In the genomic region with DNA sequence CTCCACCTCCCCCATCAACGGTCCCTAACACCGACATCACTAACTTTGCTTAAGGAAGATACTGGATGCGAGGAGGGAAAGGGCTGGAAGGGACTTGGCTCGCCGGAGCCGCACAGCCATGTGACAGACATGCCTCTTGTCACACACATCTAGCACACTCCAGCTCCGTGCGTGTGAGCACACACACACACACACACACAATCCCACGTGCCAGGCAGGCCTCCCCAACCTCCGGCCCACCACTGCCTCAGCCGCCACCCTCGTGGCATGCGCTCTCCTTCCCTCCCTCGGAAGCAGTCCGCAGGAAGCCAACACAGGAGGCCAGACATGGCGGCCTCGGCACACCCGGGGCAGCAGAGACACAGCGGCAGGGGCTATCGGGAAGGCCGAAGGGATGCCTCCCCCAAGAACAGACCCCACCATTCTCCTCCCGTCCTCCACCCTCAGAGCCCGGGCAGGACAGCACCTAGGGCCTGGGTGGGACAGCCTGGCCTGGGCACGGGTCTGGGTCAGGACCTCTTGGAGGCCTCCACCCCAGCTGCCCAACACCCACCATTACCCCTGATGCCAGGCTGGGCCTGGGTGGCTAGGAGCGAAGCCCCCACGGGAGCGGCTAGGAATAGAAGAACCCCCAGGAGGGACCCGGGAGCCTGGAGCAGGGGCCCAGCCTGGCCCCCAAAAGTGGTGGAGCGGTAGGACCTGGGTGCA, we compare ENCODE assay signal across 8 cellular contexts. TPM values are rescaled to one million over a fixed set of nuclear protein-coding genes. Genes with fewer than 3 reads are reported as not detected.
A peak's percentile ranks its signal among the peaks of the same experiment; 100 is the strongest.
DNase-seq lines count a peak whose midpoint lies in the region; ATAC-seq and TF ChIP-seq lines count a peak whose summit lies in the region.

No MANE protein-coding gene starts in this region.

- no peak overlapping the region for H3K4me2 ChIP-seq in PC-3 (ENCODE audit: low read length)

- no peaks in the 10 kb centered on the region for H3K79me2 ChIP-seq in PC-3 (ENCODE audit: low read length)

- H3K36me3 ChIP-seq in esophagus squamous epithelium, result peaks cover 0 to 4% (median 0%) of the 10 kb centered on the region in 3 donors
- no peaks in the 10 kb centered on the region for H3K36me3 ChIP-seq in PC-3 (ENCODE audit: low read depth, low read length)

- H3K9ac ChIP-seq in PC-3 (ENCODE audit: low read length), result no peak overlapping the region

- no peaks in the 10 kb centered on the region for H3K9me3 ChIP-seq in esophagus squamous epithelium
- no peaks in the 10 kb centered on the region for H3K9me3 ChIP-seq in PC-3 (ENCODE audit: low read length)

- H3K9me3 Mint-ChIP-seq in activated CD4-positive, alpha-beta memory T cell treated with anti-CD3 and anti-CD28 coated beads for 36 hours, result no peaks in the 10 kb centered on the region

- intact Hi-C loops in activated CD4-positive, alpha-beta memory T cell treated with anti-CD3 and anti-CD28 coated beads for 36 hours (cut with micrococcal nuclease), result loop anchor here (2.0 kb wide), 1 partner anchor 82 kb away; no protein-coding TSS in a partner anchor
- intact Hi-C loops in esophagus squamous epithelium (cut with DNase I) (no loop called here), PC-3 (cut with micrococcal nuclease) (no loop called here)

- peaks cover 6 to 35% (median 24%) of the 10 kb centered on the region in 3 donors for H3K4me1 ChIP-seq in esophagus squamous epithelium
- H3K4me1 ChIP-seq in PC-3 (ENCODE audit: insufficient read depth, low read length), result peaks cover 3% of the 10 kb centered on the region; the same call in 1 of the 2 replicates

- peak overlapping the region; percentile 30 to 66 (median 48) for H3K4me3 ChIP-seq in esophagus squamous epithelium
- H3K4me3 ChIP-seq in PC-3 (ENCODE audit: low read length), result no peak overlapping the region

- peaks cover 19% of the 10 kb centered on the region for H3K36me3 Mint-ChIP-seq in activated CD4-positive, alpha-beta memory T cell treated with anti-CD3 and anti-CD28 coated beads for 36 hours

- no peak for TF ChIP-seq CTCF in esophagus squamous epithelium (IDR thresholded peaks at IDR 0.05)
- no peak for TF ChIP-seq CTCF in PC-3 (conservative IDR thresholded peaks at IDR 0.05; ENCODE audit: low read depth, low read length)

- CTCF ChIA-PET in activated CD4-positive, alpha-beta memory T cell treated with anti-CD3 and anti-CD28 coated beads for 36 hours (lab: Charles Lee), result interaction anchor here (0.8 to 4.0 kb wide), 10 partner anchors 12 to 286 kb away, joined by 3 to 24 read pairs (median 6); a partner anchor contains a TSS
- CTCF ChIA-PET in PC-3 (lab: Charles Lee), result no interaction called here

- TF ChIP-seq POLR2A in esophagus squamous epithelium (IDR thresholded peaks at IDR 0.05), result no peak

- no peaks in the 10 kb centered on the region for H4K20me1 ChIP-seq in PC-3 (ENCODE audit: low read length)

- peak; percentile 8 for ATAC-seq in HG03159 (IDR thresholded peaks at IDR 0.05; ENCODE audit: unreplicated experiment)
- no peak for ATAC-seq in PC-3

- BruUV-seq in PC-3 (replicated peaks; lab: Mats Ljungman, UMichigan), result no TSS peak

- no peaks in the 10 kb centered on the region for H3K9me2 ChIP-seq in PC-3 (replicated peaks; ENCODE audit: low read length)

- peak; percentile 74 for DNase-seq in activated CD4-positive, alpha-beta memory T cell treated with anti-CD3 and anti-CD28 coated beads for 36 hours
- DNase-seq in esophagus squamous epithelium (lab: John Stamatoyannopoulos, UW) (no peak), midbrain (lab: John Stamatoyannopoulos, UW) (no peak), GOT3 (lab: John Stamatoyannopoulos, UW) (no peak), hippocampal formation (lab: John Stamatoyannopoulos, UW) (no peak), PC-3 (no peak)
- peak; percentile 66 for DNase-seq in stimulated activated CD4-positive, alpha-beta T cell treated with anti-CD3 and anti-CD28 coated beads, Interleukin-1b, Interleukin-23, amount 100 ng/mL, for 48 hours

- H3K27me3 ChIP-seq in esophagus squamous epithelium, result peaks cover 0 to 37% (median 0%) of the 10 kb centered on the region in 4 donors
- H3K27me3 ChIP-seq in PC-3 (ENCODE audit: low read length), result no peaks in the 10 kb centered on the region

- POLR2A ChIA-PET in activated CD4-positive, alpha-beta memory T cell treated with anti-CD3 and anti-CD28 coated beads for 36 hours (lab: Charles Lee), result interaction anchor here (0.6 to 3.2 kb wide), 7 partner anchors 12 to 265 kb away, joined by 3 to 13 read pairs (median 3); no protein-coding TSS in a partner anchor
- POLR2A ChIA-PET in PC-3 (lab: Charles Lee; ENCODE audit: unreplicated experiment), result no interaction called here

- no peaks in the 10 kb centered on the region for H3K27me3 Mint-ChIP-seq in activated CD4-positive, alpha-beta memory T cell treated with anti-CD3 and anti-CD28 coated beads for 36 hours

- 65 to 67% methylated on average over 11 to 16 of the region's 29 CpGs for WGBS in esophagus squamous epithelium, 2 donors

- H3K27ac ChIP-seq in esophagus squamous epithelium, result peak overlapping the region; percentile 64 to 91 (median 81)
- H3K27ac ChIP-seq in PC-3 (ENCODE audit: low read length), result no peak overlapping the region

- H3K4me3 Mint-ChIP-seq in activated CD4-positive, alpha-beta memory T cell treated with anti-CD3 and anti-CD28 coated beads for 36 hours, result peak overlapping the region; percentile 89

- H3K27ac Mint-ChIP-seq in activated CD4-positive, alpha-beta memory T cell treated with anti-CD3 and anti-CD28 coated beads for 36 hours, result peak overlapping the region; percentile 92

- H3F3A ChIP-seq in PC-3 (ENCODE audit: low read length, unreplicated experiment), result no peaks in the 10 kb centered on the region

- no peak overlapping the region for H2AFZ ChIP-seq in PC-3 (ENCODE audit: low read length)

- H3K4me1 Mint-ChIP-seq in activated CD4-positive, alpha-beta memory T cell treated with anti-CD3 and anti-CD28 coated beads for 36 hours (ENCODE audit: low read depth), result peaks cover 61% of the 10 kb centered on the region

RNA-seq across cellular contexts. Expression of a gene that starts 1.0 kb away (rescaled TPM):
- total RNA-seq in activated CD4-positive, alpha-beta memory T cell treated with anti-CD3 and anti-CD28 coated beads for 36 hours, result 100 to 1,000 TPM; 101 to 106 TPM
- total RNA-seq in esophagus squamous epithelium (10 to 100 TPM in 1 of 4 donors, 1 to 10 TPM in 3; 3.8 to 10.3 (median 7.9) TPM), PC-3 (2014; rRNA removed) (1.7 and 2.4 TPM in 2 replicates)

RNA-seq across cellular contexts. Expression of a gene that starts 34.1 kb away (rescaled TPM):
- under 1 TPM in 1 of 2 experiments, not detected in 1; 0.12 TPM for total RNA-seq in activated CD4-positive, alpha-beta memory T cell treated with anti-CD3 and anti-CD28 coated beads for 36 hours
- 10 to 100 TPM; 11.6 to 24.1 (median 20.9) TPM for total RNA-seq in esophagus squamous epithelium
- total RNA-seq in PC-3 (2014; rRNA removed), result 20.7 and 26.3 TPM in 2 replicates

RNA-seq across cellular contexts. Expression of a gene that starts 57.9 kb away (rescaled TPM):
- under 1 TPM; 0.39 to 0.57 TPM for total RNA-seq in activated CD4-positive, alpha-beta memory T cell treated with anti-CD3 and anti-CD28 coated beads for 36 hours
- total RNA-seq in esophagus squamous epithelium (not detected), PC-3 (2014; rRNA removed) (10.0 and 14.5 TPM in 2 replicates)

Comparison
In these comparisons a context has a peak if more than half of its experiments do, and no peak if none do; other contexts are left out.
1. DNase-seq: peak in activated CD4-positive, alpha-beta memory T cell treated with anti-CD3 and anti-CD28 coated beads for 36 hours (single experiment) and stimulated activated CD4-positive, alpha-beta T cell treated with anti-CD3 and anti-CD28 coated beads, Interleukin-1b, Interleukin-23, amount 100 ng/mL, for 48 hours (single experiment); none in esophagus squamous epithelium (single experiment), midbrain (single experiment), GOT3 (single experiment), hippocampal formation (0 of 2) and PC-3 (single experiment).
2. RNA of a gene that starts 1.0 kb away (total RNA-seq): 101 to 106 TPM in activated CD4-positive, alpha-beta memory T cell treated with anti-CD3 and anti-CD28 coated beads for 36 hours; 3.8 to 10.3 TPM in esophagus squamous epithelium and 1.7 to 2.4 TPM in PC-3; every median in the first group is over 4 times any median in the second.
3. RNA of a gene that starts 34.1 kb away (total RNA-seq): 11.6 to 24.1 TPM in esophagus squamous epithelium and 20.7 to 26.3 TPM in PC-3; 0.12 TPM in activated CD4-positive, alpha-beta memory T cell treated with anti-CD3 and anti-CD28 coated beads for 36 hours; every median in the first group is over 10 times any median in the second.